ENCODE assay signal across 8 cellular contexts in genomic region chr19:10653732-10654609, GRCh38. TPM values are rescaled to one million over a fixed set of nuclear protein-coding genes. Genes with fewer than 3 reads are reported as not detected.
DNase-seq lines count a peak whose midpoint lies in the region; ATAC-seq and TF ChIP-seq lines count a peak whose summit lies in the region.

Gene ILF3 (plus strand): TSS chr19:10654346. CDS start chr19:10670606, 16,260 bp downstream.

- peak; percentile 77 for ATAC-seq in foreskin keratinocyte

- H3K4me3 Mint-ChIP-seq in neural progenitor cell, result peak within 1 kb of the TSS; percentile 98

- H2AFZ ChIP-seq in neural progenitor cell (replicated peaks), result peak within 1 kb of the TSS; percentile 43

- in situ Hi-C loops in SK-MEL-5 (cut with HindIII; ENCODE audit: low pct_unique_long_range_greater_than_20kb, low sequenced_read_pairs), result no loop called here

- peak within 1 kb of the TSS; percentile 92 for H3K27ac ChIP-seq in foreskin keratinocyte
- H3K27ac ChIP-seq in neural progenitor cell, result peak within 1 kb of the TSS; percentile 100

- peaks cover 17% of the 10 kb centered on the region for H3K4me1 Mint-ChIP-seq in neural progenitor cell

- peak within 1 kb of the TSS; percentile 97 for H3K4me2 ChIP-seq in neural progenitor cell

- no peaks in the 10 kb centered on the region for H3K9me3 Mint-ChIP-seq in neural progenitor cell

- H3K27ac Mint-ChIP-seq in neural progenitor cell, result peak within 1 kb of the TSS; percentile 99

- H3K36me3 ChIP-seq in neural progenitor cell, result no peaks in the 10 kb centered on the region

- POLR2A ChIA-PET in HEK293T (lab: Yijun Ruan, JAX), result interaction anchor here (0.9 kb wide), 1 partner anchor 73 kb away, joined by 5 read pairs; no protein-coding TSS in a partner anchor

- no peaks in the 10 kb centered on the region for H3K9me3 ChIP-seq in neural progenitor cell (ENCODE audit: low read depth)

- DNase-seq in GF-D8 (lab: John Stamatoyannopoulos, UW), result peak; percentile 98
- DNase-seq in HEK293T (ENCODE audit: extremely low spot score), result peak; percentile 95
- peak; percentile 100 for DNase-seq in MV-4-11 (lab: John Stamatoyannopoulos, UW)
- peak; percentile 99 for DNase-seq in SK-MEL-5 (ENCODE audit: low read depth, low spot score)
- DNase-seq in activated naive CD4-positive, alpha-beta T cell treated with Interleukin-2 at 50 U/mL for 16 hours, result peak; percentile 100
- peak; percentile 100 for DNase-seq in foreskin keratinocyte
- DNase-seq in neural progenitor cell (ENCODE audit: low spot score), result peak; percentile 100
- peak; percentile 100 for DNase-seq in stromal cell of bone marrow (ENCODE audit: low read depth)

- H3K27me3 Mint-ChIP-seq in neural progenitor cell (ENCODE audit: insufficient read depth, low read depth), result peaks cover 7% of the 10 kb centered on the region

- peak within 1 kb of the TSS; percentile 100 for H3K9ac ChIP-seq in neural progenitor cell

- TF ChIP-seq CTCF in foreskin keratinocyte (conservative IDR thresholded peaks at IDR 0.05), result no peak
- no peak for TF ChIP-seq CTCF in neural progenitor cell (IDR thresholded peaks at IDR 0.05)

- no peaks in the 10 kb centered on the region for H3K27me3 ChIP-seq in foreskin keratinocyte
- no peaks in the 10 kb centered on the region for H3K27me3 ChIP-seq in neural progenitor cell

- H3K4me1 ChIP-seq in foreskin keratinocyte, result peaks cover 15% of the 10 kb centered on the region
- H3K4me1 ChIP-seq in neural progenitor cell, result peaks cover 28% of the 10 kb centered on the region

- peaks cover 38% of the 10 kb centered on the region for H4K20me1 ChIP-seq in neural progenitor cell (ENCODE audit: low read depth)

- peak within 1 kb of the TSS; percentile 79 for H3K4me3 ChIP-seq in neural progenitor cell

- CTCF ChIA-PET in HEK293T (lab: Yijun Ruan, JAX), result no interaction called here

- H3K79me2 ChIP-seq in neural progenitor cell (ENCODE audit: low read depth), result peaks cover 68% of the 10 kb centered on the region

- H3F3A ChIP-seq in neural progenitor cell (ENCODE audit: low read depth), result peaks cover 25% of the 10 kb centered on the region

- H3K36me3 Mint-ChIP-seq in neural progenitor cell, result peaks cover 18% of the 10 kb centered on the region

TF ChIP-seq in HEK293T, 16 proteins besides CTCF, POLR2A, EP300 and RAD21:
- TF ChIP-seq L3MBTL2 (conservative IDR thresholded peaks at IDR 0.05), result peak; percentile 98
- TF ChIP-seq ZNF384 (IDR thresholded peaks at IDR 0.05), result no peak
- peak; percentile 78 for TF ChIP-seq ELF4 (IDR thresholded peaks at IDR 0.05)
- TF ChIP-seq FOXM1 (IDR thresholded peaks at IDR 0.05; ENCODE audit: borderline replicate concordance), result peak; percentile 30; the same call in 1 of the 2 replicates
- no peak for TF ChIP-seq TARDBP (IDR thresholded peaks at IDR 0.05)
- no peak for TF ChIP-seq HDGF (IDR thresholded peaks at IDR 0.05; ENCODE audit: borderline replicate concordance)
- TF ChIP-seq SUZ12 (IDR thresholded peaks at IDR 0.05), result no peak
- TF ChIP-seq FOXA1 (IDR thresholded peaks at IDR 0.05), result no peak
- TF ChIP-seq NFRKB (IDR thresholded peaks at IDR 0.05), result peak; percentile 70
- TF ChIP-seq ARNT (IDR thresholded peaks at IDR 0.05), result no peak
- no peak; the same call in 1 of the 2 replicates for TF ChIP-seq SP1 (IDR thresholded peaks at IDR 0.05)
- TF ChIP-seq CTBP1 (IDR thresholded peaks at IDR 0.05; ENCODE audit: borderline replicate concordance), result no peak
- peak; percentile 62; the same call in 1 of the 2 replicates for TF ChIP-seq PKNOX1 (IDR thresholded peaks at IDR 0.05)
- TF ChIP-seq LEF1 (IDR thresholded peaks at IDR 0.05; ENCODE audit: borderline replicate concordance), result no peak
- no peak for TF ChIP-seq FOXK2 (IDR thresholded peaks at IDR 0.05)
- TF ChIP-seq BHLHE40 (IDR thresholded peaks at IDR 0.05; ENCODE audit: borderline replicate concordance), result no peak

RNA-seq across cellular contexts. Expression of gene ILF3, which starts in this region (rescaled TPM):
- total RNA-seq in SK-MEL-5 (2014; rRNA removed; shearing (Covaris generic)), result 96.9 and 108 TPM in 2 replicates
- polyA plus RNA-seq in SK-MEL-5 (2015; cell fraction: cytosol; rRNA removed), result 154 and 198 TPM in 2 replicates
- polyA plus RNA-seq in SK-MEL-5 (2015; cell fraction: nucleus; rRNA removed), result 271 and 294 TPM in 2 replicates
- total RNA-seq in foreskin keratinocyte (189 and 218 TPM in 2 replicates), neural progenitor cell (ENCODE audit: low replicate concordance) (477 and 633 TPM in 2 replicates)
- polyA plus RNA-seq in foreskin keratinocyte, result 137 and 162 TPM in 2 replicates

Comparison
In these comparisons a context has a peak if more than half of its experiments do, and no peak if none do; other contexts are left out.
1. Peak in every context shown above with its lines: DNase-seq, ATAC-seq, H3K4me3 ChIP-seq and H3K27ac ChIP-seq.